In genomic region chr5:11037080-11037479, GRCh38 we compare ENCODE assay signal across 28 cellular contexts.
A peak's percentile ranks its signal among the peaks of the same experiment; 100 is the strongest.
DNase-seq lines count a peak whose midpoint lies in the region; ATAC-seq and TF ChIP-seq lines count a peak whose summit lies in the region.
"Had no signal": no experiment of that assay in that cellular context is flagged by ENCODE, and none has a peak within 500 bp of the region (broad histone marks: within the 10 kb centered on the region; RNA-seq: fewer than 3 reads in every experiment).

No MANE protein-coding gene starts in this region.

- no peak for TF ChIP-seq POLR2A in GM18505 (IDR thresholded peaks at IDR 0.05; ENCODE audit: borderline replicate concordance, extremely low read depth, insufficient read depth, insufficient read length)

- peak; percentile 52 for ATAC-seq in GM19025 (IDR thresholded peaks at IDR 0.05; ENCODE audit: low read depth, unreplicated experiment)
- peak; percentile 60 for ATAC-seq in GM21619 (IDR thresholded peaks at IDR 0.05; ENCODE audit: unreplicated experiment)
- ATAC-seq in HG03342 (IDR thresholded peaks at IDR 0.05; ENCODE audit: unreplicated experiment) = peak; percentile 65
- no peak for ATAC-seq in GM18505 (IDR thresholded peaks at IDR 0.05; ENCODE audit: unreplicated experiment)
- ATAC-seq in HG02870 (IDR thresholded peaks at IDR 0.05; ENCODE audit: unreplicated experiment) = no peak
- ATAC-seq: left lung; stimulated activated effector memory CD8-positive, alpha-beta T cell treated with anti-CD3 and anti-CD28 coated beads, Interleukin-12 subunit alpha, Interleukin-12 subunit beta, amount 100 ng/mL, for 72 hours; T-cell; upper lobe of right lung had no signal

- no peak overlapping the region for H3K27ac Mint-ChIP-seq in osteocyte (ENCODE audit: unreplicated experiment)
- H3K27ac Mint-ChIP-seq: stimulated activated effector memory CD8-positive, alpha-beta T cell treated with anti-CD3 and anti-CD28 coated beads, Interleukin-12 subunit alpha, Interleukin-12 subunit beta, amount 100 ng/mL, for 72 hours; T-cell had no signal

- H3K9me3 Mint-ChIP-seq in osteocyte (ENCODE audit: unreplicated experiment) = no peaks in the 10 kb centered on the region
- H3K9me3 Mint-ChIP-seq: stimulated activated effector memory CD8-positive, alpha-beta T cell treated with anti-CD3 and anti-CD28 coated beads, Interleukin-12 subunit alpha, Interleukin-12 subunit beta, amount 100 ng/mL, for 72 hours; T-cell had no signal

- no peaks in the 10 kb centered on the region for H3K36me3 Mint-ChIP-seq in osteocyte (ENCODE audit: unreplicated experiment)
- H3K36me3 Mint-ChIP-seq: stimulated activated effector memory CD8-positive, alpha-beta T cell treated with anti-CD3 and anti-CD28 coated beads, Interleukin-12 subunit alpha, Interleukin-12 subunit beta, amount 100 ng/mL, for 72 hours; T-cell had no signal

- H3K4me1 Mint-ChIP-seq in osteocyte (ENCODE audit: unreplicated experiment) = no peaks in the 10 kb centered on the region
- H3K4me1 Mint-ChIP-seq: stimulated activated effector memory CD8-positive, alpha-beta T cell treated with anti-CD3 and anti-CD28 coated beads, Interleukin-12 subunit alpha, Interleukin-12 subunit beta, amount 100 ng/mL, for 72 hours; T-cell had no signal

- no peak for TF ChIP-seq CTCF in osteocyte (IDR thresholded peaks at IDR 0.05)

- H3K4me3 Mint-ChIP-seq in osteocyte (ENCODE audit: unreplicated experiment) = no peak overlapping the region
- H3K4me3 Mint-ChIP-seq: stimulated activated effector memory CD8-positive, alpha-beta T cell treated with anti-CD3 and anti-CD28 coated beads, Interleukin-12 subunit alpha, Interleukin-12 subunit beta, amount 100 ng/mL, for 72 hours; T-cell had no signal

- DNase-seq in NCI-H2227 treated with DMSO at 0.1 percent for 48 hours (lab: John Stamatoyannopoulos, UW) = no peak
- DNase-seq in osteocyte (ENCODE audit: extremely low spot score, unreplicated experiment) = no peak
- DNase-seq: activated CD4-positive, alpha-beta T cell treated with anti-CD3 and anti-CD28 coated beads, Interleukin-2, amount 50 U/mL, for 48 hours; activated CD8-positive, alpha-beta memory T cell treated with anti-CD3 and anti-CD28 coated beads, Interleukin-2, amount 50 U/mL, for 48 hours; activated naive CD4-positive, alpha-beta T cell treated with anti-CD3 and anti-CD28 coated beads, Interleukin-2, amount 50 U/mL, for 16 hours; amniotic stem cell; Caco-2; DMS79; GDM1; H7; left lung; mesendoderm; MM.1S; NCI-H1417 treated with DMSO at 0.1 percent for 48 hours; NCI-H2081; NCI-H345; NCI-H748 treated with DMSO at 0.1 percent for 48 hours; RPMI8226; sigmoid colon; stimulated activated CD4-positive, alpha-beta T cell treated with anti-CD3 and anti-CD28 coated beads, Interleukin-4, amount 100 ng/mL, for 24 hours; T-cell; upper lobe of right lung had no signal

- peaks cover 5% of the 10 kb centered on the region for H3K27me3 Mint-ChIP-seq in osteocyte (ENCODE audit: unreplicated experiment)

Comparison
In these comparisons a context has a peak if more than half of its experiments do, and no peak if none do; other contexts are left out.
1. ATAC-seq: peak in GM19025 (single experiment), GM21619 (single experiment) and HG03342 (single experiment); none in GM18505 (single experiment) and HG02870 (single experiment).